Comparison of ENCODE assay signal across 30 cellular contexts in genomic region chr1:240925273-240925672, GRCh38.
DNase-seq lines count a peak whose midpoint lies in the region; ATAC-seq, FAIRE-seq and TF ChIP-seq lines count a peak whose summit lies in the region.
"Had no signal": no experiment of that assay in that cellular context is flagged by ENCODE, and none has a peak within 500 bp of the region (broad histone marks: within the 10 kb centered on the region; RNA-seq: fewer than 3 reads in every experiment).

No MANE protein-coding gene starts in this region.

- H3K36me3 ChIP-seq in HEK293 (ENCODE audit: control insufficient read depth in 2 of 2, insufficient read depth in 1 of 2, low read length in 2 of 2) (no peaks in the 10 kb centered on the region), K562 (ENCODE audit: control insufficient read depth, insufficient read depth, low read length) (no peaks in the 10 kb centered on the region)
- H3K36me3 ChIP-seq: BE2C; BLaER1; BLaER1 treated with 17β-estradiol and CSF1 and Interleukin-3, amounts not matched to agents 10 nM and 100 nM had no signal

- H3K4me2 ChIP-seq in K562 (ENCODE audit: insufficient read depth, low read length) = no peak overlapping the region
- H3K4me2 ChIP-seq: A549; BLaER1; BLaER1 treated with 17β-estradiol and CSF1 and Interleukin-3, amounts not matched to agents 10 nM and 100 nM had no signal

- no peaks in the 10 kb centered on the region for H3K9me3 ChIP-seq in HEK293 (ENCODE audit: control insufficient read depth, insufficient read depth, low read depth, low read length)
- no peaks in the 10 kb centered on the region for H3K9me3 ChIP-seq in K562 (replicated peaks; ENCODE audit: control insufficient read depth, insufficient read depth, low read depth, low read length)
- H3K9me3 ChIP-seq: A549, BE2C, BLaER1, Caco-2 had no signal

- TF ChIP-seq POLR2A in K562 (conservative IDR thresholded peaks at IDR 0.05) = no peak

- FAIRE-seq in K562 (lab: Jason Lieb, UNC) = no peak
- FAIRE-seq: A204.1, A549, D721Med had no signal

- no TSS peak for BruUV-seq in K562 (replicated peaks; lab: Mats Ljungman, UMichigan)

- intact Hi-C loops in K562 (cut with micrococcal nuclease) = no loop called here

- H3K79me2 ChIP-seq in K562 (ENCODE audit: control insufficient read depth, insufficient read depth, low read length) = no peaks in the 10 kb centered on the region

- H3K4me3 ChIP-seq in HEK293 (ENCODE audit: low read depth, low read length) = no peak overlapping the region
- no peak overlapping the region for H3K4me3 ChIP-seq in K562
- H3K4me3 ChIP-seq: A549; BLaER1; BLaER1 treated with 17β-estradiol and CSF1 and Interleukin-3, amounts not matched to agents 10 nM and 100 nM had no signal

- no peaks in the 10 kb centered on the region for H3K9me1 ChIP-seq in K562 (ENCODE audit: control insufficient read depth, insufficient read depth, low read length)

- no peak for TF ChIP-seq CTCF in HEK293 (tag by site-specific recombination; IDR thresholded peaks at IDR 0.05)
- TF ChIP-seq CTCF in K562 (IDR thresholded peaks at IDR 0.05 in 2 of 3, conservative IDR thresholded peaks at IDR 0.05 in 1 of 3; ENCODE audit: insufficient read depth in 2 of 3, low read depth in 1 of 3, low read length in 3 of 3) = no peak

- TF ChIP-seq RAD21 in K562 (CRISPR knock-in tag; conservative IDR thresholded peaks at IDR 0.05 in 1 of 2, IDR thresholded peaks at IDR 0.05 in 1 of 2) = no peak

- H2AFZ ChIP-seq in K562 (ENCODE audit: low read depth, low read length) = no peak overlapping the region

- in situ Hi-C loops in K562 (cut with MboI) = no loop called here

- no peak for TF ChIP-seq EP300 in K562 (IDR thresholded peaks at IDR 0.05; ENCODE audit: low read length)

- POLR2A ChIA-PET in HEK293 (lab: Yijun Ruan, JAX) (no interaction called here), K562 (lab: Yijun Ruan, JAX) (no interaction called here)

- no peaks in the 10 kb centered on the region for H3K4me1 ChIP-seq in HEK293 (ENCODE audit: control insufficient read depth, insufficient read depth, low read length)
- no peaks in the 10 kb centered on the region for H3K4me1 ChIP-seq in K562 (replicated peaks in 1 of 2; ENCODE audit: control insufficient read depth in 2 of 2, insufficient read depth in 2 of 2, low read length in 2 of 2)
- H3K4me1 ChIP-seq: A549; BE2C; BLaER1; BLaER1 treated with 17β-estradiol and CSF1 and Interleukin-3, amounts not matched to agents 10 nM and 100 nM; Caco-2 had no signal

- 1% methylated on average over 4 of the region's 4 CpGs for WGBS in K562 (ENCODE audit: insufficient coverage, low coverage, missing lambda C conversion rate)

- CTCF ChIA-PET in HEK293 (lab: Yijun Ruan, JAX) (no interaction called here), K562 (lab: Yijun Ruan, JAX; ENCODE audit: low intra/inter-chr PET ratio) (no interaction called here)

- DNase-seq in K562 (ENCODE audit: extremely low read depth in 1 of 4, low spot score in 3 of 4) (no peak), NCI-H748 treated with DMSO at 0.1 percent for 48 hours (lab: John Stamatoyannopoulos, UW) (no peak), COR-L47 (lab: John Stamatoyannopoulos, UW) (no peak)
- DNase-seq: 8988T; ACHN; AML-193; BE2C; C1 segment of cervical spinal cord; Caco-2; Calu3; CD4-positive, alpha-beta memory T cell; CD4-positive, alpha-beta T cell; CD4-positive, CD25-positive, alpha-beta regulatory T cell; CD8-positive, alpha-beta memory T cell; CD8-positive, alpha-beta T cell; DMS 273 treated with DMSO at 0.1 percent for 48 hours; DMS153; DMS53; DMS79; DMS79 treated with DMSO at 0.1 percent for 48 hours; DND-41; EL had no signal

- H4K20me1 ChIP-seq in K562 (replicated peaks; ENCODE audit: control insufficient read depth, insufficient read depth, low read length) = no peaks in the 10 kb centered on the region
- H4K20me1 ChIP-seq: BLaER1; BLaER1 treated with 17β-estradiol and CSF1 and Interleukin-3, amounts not matched to agents 10 nM and 100 nM had no signal

- no peak overlapping the region for H3K9ac ChIP-seq in K562 (ENCODE audit: insufficient read depth in 1 of 2, low read depth in 2 of 2, low read length in 2 of 2)
- H3K9ac ChIP-seq: BLaER1; BLaER1 treated with 17β-estradiol and CSF1 and Interleukin-3, amounts not matched to agents 10 nM and 100 nM had no signal

- ATAC-seq in K562 = no peak
- ATAC-seq: A549; CD8-positive, alpha-beta T cell had no signal

- no peaks in the 10 kb centered on the region for H3K27me3 ChIP-seq in K562 (ENCODE audit: control insufficient read depth in 2 of 2, insufficient read depth in 2 of 2, low read length in 2 of 2)
- H3K27me3 ChIP-seq: BE2C; BLaER1; BLaER1 treated with 17β-estradiol and CSF1 and Interleukin-3, amounts not matched to agents 10 nM and 100 nM had no signal

- H3K27ac ChIP-seq in HEK293 (ENCODE audit: extremely low read depth, low read depth, low read length) (no peak overlapping the region), K562 (ENCODE audit: extremely low read depth, low read depth, low read length) (no peak overlapping the region)
- H3K27ac ChIP-seq: 22Rv1; A549; BLaER1; BLaER1 treated with 17β-estradiol and CSF1 and Interleukin-3, amounts not matched to agents 10 nM and 100 nM; C4-2B had no signal

TF ChIP-seq in HEK293, 187 proteins besides CTCF, POLR2A, EP300 and RAD21:
- TF ChIP-seq ZNF16 (tag by site-specific recombination; IDR thresholded peaks at IDR 0.05; ENCODE audit: low read depth) = no peak
- no peak for TF ChIP-seq ZNF169 (tag by site-specific recombination; IDR thresholded peaks at IDR 0.05)
- no peak for TF ChIP-seq ZNF777 (tag by site-specific recombination; IDR thresholded peaks at IDR 0.05; ENCODE audit: borderline replicate concordance)
- TF ChIP-seq ZNF132 (tag by site-specific recombination; IDR thresholded peaks at IDR 0.05; ENCODE audit: borderline replicate concordance) = no peak
- TF ChIP-seq, protein P1, sequence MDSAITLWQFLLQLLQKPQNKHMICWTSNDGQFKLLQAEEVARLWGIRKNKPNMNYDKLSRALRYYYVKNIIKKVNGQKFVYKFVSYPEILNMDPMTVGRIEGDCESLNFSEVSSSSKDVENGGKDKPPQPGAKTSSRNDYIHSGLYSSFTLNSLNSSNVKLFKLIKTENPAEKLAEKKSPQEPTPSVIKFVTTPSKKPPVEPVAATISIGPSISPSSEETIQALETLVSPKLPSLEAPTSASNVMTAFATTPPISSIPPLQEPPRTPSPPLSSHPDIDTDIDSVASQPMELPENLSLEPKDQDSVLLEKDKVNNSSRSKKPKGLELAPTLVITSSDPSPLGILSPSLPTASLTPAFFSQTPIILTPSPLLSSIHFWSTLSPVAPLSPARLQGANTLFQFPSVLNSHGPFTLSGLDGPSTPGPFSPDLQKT (IDR thresholded peaks at IDR 0.05; ENCODE audit: borderline replicate concordance, low read depth, low read length) = no peak
- peak; percentile 95 for TF ChIP-seq ZNF146 (tag by site-specific recombination; IDR thresholded peaks at IDR 0.05)
- TF ChIP-seq, protein P2, sequence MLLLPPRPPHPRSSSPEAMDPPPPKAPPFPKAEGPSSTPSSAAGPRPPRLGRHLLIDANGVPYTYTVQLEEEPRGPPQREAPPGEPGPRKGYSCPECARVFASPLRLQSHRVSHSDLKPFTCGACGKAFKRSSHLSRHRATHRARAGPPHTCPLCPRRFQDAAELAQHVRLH (tag by site-specific recombination; IDR thresholded peaks at IDR 0.05) = 0 out of 2 replicates have a peak, but pooled peaks have one; percentile 64
- peak; percentile 38; the same call in 1 of the 2 replicates for TF ChIP-seq ZNF174 (tag by site-specific recombination; IDR thresholded peaks at IDR 0.05)

TF ChIP-seq in K562, 482 proteins besides CTCF, POLR2A, EP300 and RAD21:
- TF ChIP-seq ZNF146 (CRISPR knock-in tag; IDR thresholded peaks at IDR 0.05; ENCODE audit: unreplicated experiment) = peak; percentile 70
- TF ChIP-seq E2F3 (CRISPR knock-in tag; IDR thresholded peaks at IDR 0.05) = no peak
- TF ChIP-seq, protein P3, sequence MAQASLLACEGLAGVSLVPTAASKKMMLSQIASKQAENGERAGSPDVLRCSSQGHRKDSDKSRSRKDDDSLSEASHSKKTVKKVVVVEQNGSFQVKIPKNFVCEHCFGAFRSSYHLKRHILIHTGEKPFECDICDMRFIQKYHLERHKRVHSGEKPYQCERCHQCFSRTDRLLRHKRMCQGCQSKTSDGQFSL (CRISPR knock-in tag; IDR thresholded peaks at IDR 0.05) = no peak
- TF ChIP-seq, protein P3 (tag; IDR thresholded peaks at IDR 0.05) = no peak
- TF ChIP-seq RBM25 (IDR thresholded peaks at IDR 0.05; ENCODE audit: low read depth, low read length, severe bottlenecking) = peak; percentile 40
TF ChIP-seq in K562: peak in this region for 2.

Comparison
In these comparisons a context has a peak if more than half of its experiments do, and no peak if none do; other contexts are left out.
1. Of the 44 proteins assayed by ChIP-seq in both K562 and HEK293: peak only in K562: none; only in HEK293: ZNF174; in both: ZNF146; in neither: 42.